Comparison of ENCODE assay signal across 8 cellular contexts in the genomic region with DNA sequence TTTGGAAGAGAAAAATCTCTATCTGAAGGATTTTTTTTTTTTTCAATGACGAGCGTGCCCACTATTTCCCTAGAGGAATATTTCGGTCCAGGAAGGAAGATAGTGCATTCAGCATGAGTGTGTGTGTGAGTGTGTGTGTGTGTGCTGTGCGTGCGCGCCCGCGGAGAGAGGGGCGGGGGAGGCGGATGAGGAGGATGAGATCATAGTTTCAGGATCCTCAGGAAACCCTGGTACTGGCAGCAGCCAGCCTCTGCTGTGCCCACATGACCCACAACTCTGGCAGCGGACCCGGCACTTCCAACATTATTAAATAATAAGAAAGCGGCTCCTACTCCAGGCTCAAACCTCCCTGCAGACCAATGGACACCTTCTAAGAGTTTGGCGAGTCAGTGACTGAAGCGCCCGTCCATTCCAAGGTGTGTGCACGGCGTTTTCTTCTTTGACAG.
DNase-seq lines count a peak whose midpoint lies in the region; ATAC-seq and TF ChIP-seq lines count a peak whose summit lies in the region.

No MANE protein-coding gene starts in this region.

- intact Hi-C loops in colonic mucosa (cut with DNase I): no loop called here

- no peak overlapping the region for H3K27ac Mint-ChIP-seq in stimulated activated effector memory CD8-positive, alpha-beta T cell treated with anti-CD3 and anti-CD28 coated beads, Interleukin-12 subunit alpha, Interleukin-12 subunit beta, amount 100 ng/mL, for 72 hours

- H3K9me3 ChIP-seq in HUES6 (ENCODE audit: control insufficient read depth, insufficient read depth, low read depth, low read length) (no peaks in the 10 kb centered on the region), NT2/D1 (ENCODE audit: insufficient read depth, low read length) (no peaks in the 10 kb centered on the region), colonic mucosa (no peaks in the 10 kb centered on the region)

- H3K36me3 Mint-ChIP-seq in stimulated activated effector memory CD8-positive, alpha-beta T cell treated with anti-CD3 and anti-CD28 coated beads, Interleukin-12 subunit alpha, Interleukin-12 subunit beta, amount 100 ng/mL, for 72 hours: no peaks in the 10 kb centered on the region

- H3K4me1 Mint-ChIP-seq in stimulated activated effector memory CD8-positive, alpha-beta T cell treated with anti-CD3 and anti-CD28 coated beads, Interleukin-12 subunit alpha, Interleukin-12 subunit beta, amount 100 ng/mL, for 72 hours: no peaks in the 10 kb centered on the region

- peak overlapping the region; percentile 95 for H3K4me3 ChIP-seq in HUES6 (ENCODE audit: low read depth, low read length)
- H3K4me3 ChIP-seq in NT2/D1 (ENCODE audit: insufficient read length, low read depth): peak overlapping the region; percentile 51
- H3K4me3 ChIP-seq in colonic mucosa: peak overlapping the region; percentile 32

- H3K36me3 ChIP-seq in HUES6 (ENCODE audit: control insufficient read depth, insufficient read depth, low read length): no peaks in the 10 kb centered on the region
- no peaks in the 10 kb centered on the region for H3K36me3 ChIP-seq in NT2/D1 (ENCODE audit: insufficient read depth, insufficient read length, low read length)
- no peaks in the 10 kb centered on the region for H3K36me3 ChIP-seq in colonic mucosa

- peak; percentile 65 for ATAC-seq in GM21390 (IDR thresholded peaks at IDR 0.05; ENCODE audit: unreplicated experiment)
- ATAC-seq in stimulated activated effector memory CD8-positive, alpha-beta T cell treated with anti-CD3 and anti-CD28 coated beads, Interleukin-12 subunit alpha, Interleukin-12 subunit beta, amount 100 ng/mL, for 72 hours: peak; percentile 37
- no peak for ATAC-seq in GM18520 (IDR thresholded peaks at IDR 0.05; ENCODE audit: unreplicated experiment)

- DNase-seq in DMS53 (lab: John Stamatoyannopoulos, UW): peak; percentile 97
- DNase-seq in NT2/D1 (ENCODE audit: low read depth, low spot score): peak; percentile 48
- DNase-seq in colonic mucosa: peak; percentile 43
- peak; percentile 87 for DNase-seq in kidney glomerular epithelial cell (lab: John Stamatoyannopoulos, UW)
- no peak for DNase-seq in stimulated activated effector memory CD8-positive, alpha-beta T cell treated with anti-CD3 and anti-CD28 coated beads, Interleukin-12 subunit alpha, Interleukin-12 subunit beta, amount 100 ng/mL, for 72 hours (ENCODE audit: low spot score in 2 of 2)

- TF ChIP-seq CTCF in colonic mucosa (IDR thresholded peaks at IDR 0.05): no peak

- H3K27me3 ChIP-seq in HUES6 (ENCODE audit: control insufficient read depth, insufficient read depth, low read length): peaks cover 17% of the 10 kb centered on the region
- peaks cover 7% of the 10 kb centered on the region for H3K27me3 ChIP-seq in NT2/D1 (ENCODE audit: insufficient read depth, insufficient read length)
- H3K27me3 ChIP-seq in colonic mucosa: peaks cover 6% of the 10 kb centered on the region

- H3K9ac ChIP-seq in HUES6 (ENCODE audit: low read length) (peak overlapping the region; percentile 86), NT2/D1 (ENCODE audit: insufficient read length, low read depth) (peak overlapping the region; percentile 74), colonic mucosa (ENCODE audit: low read depth in 2 of 2, low read length in 2 of 2) (no peak overlapping the region)

- H3K27ac ChIP-seq in HUES6 (ENCODE audit: low read depth, low read length) (peak overlapping the region; percentile 20; the same call in 1 of the 2 replicates), colonic mucosa (no peak overlapping the region)

- H3K4me1 ChIP-seq in HUES6 (ENCODE audit: control insufficient read depth, insufficient read depth, low read length): peaks cover 49% of the 10 kb centered on the region
- H3K4me1 ChIP-seq in NT2/D1 (ENCODE audit: insufficient read depth, insufficient read length): no peaks in the 10 kb centered on the region
- no peaks in the 10 kb centered on the region for H3K4me1 ChIP-seq in colonic mucosa

- H3K9me3 Mint-ChIP-seq in stimulated activated effector memory CD8-positive, alpha-beta T cell treated with anti-CD3 and anti-CD28 coated beads, Interleukin-12 subunit alpha, Interleukin-12 subunit beta, amount 100 ng/mL, for 72 hours: peaks cover 2% of the 10 kb centered on the region

- H3K4me3 Mint-ChIP-seq in stimulated activated effector memory CD8-positive, alpha-beta T cell treated with anti-CD3 and anti-CD28 coated beads, Interleukin-12 subunit alpha, Interleukin-12 subunit beta, amount 100 ng/mL, for 72 hours: no peak overlapping the region

Comparison
In these comparisons a context has a peak if more than half of its experiments do, and no peak if none do; other contexts are left out.
1. DNase-seq: peak in DMS53 (single experiment), NT2/D1 (single experiment), colonic mucosa (single experiment) and kidney glomerular epithelial cell (single experiment); none in stimulated activated effector memory CD8-positive, alpha-beta T cell treated with anti-CD3 and anti-CD28 coated beads, Interleukin-12 subunit alpha, Interleukin-12 subunit beta, amount 100 ng/mL, for 72 hours (0 of 2).
2. H3K4me3 ChIP-seq: peak in every context shown above with its lines; median percentile 95 in HUES6; 51 in NT2/D1; 32 in colonic mucosa.
3. H3K9ac ChIP-seq: peak in HUES6 (single experiment) and NT2/D1 (single experiment); none in colonic mucosa (0 of 2).